Comparison of ENCODE assay signal across 12 cellular contexts in genomic region chr11:60222141-60222540, GRCh38. TPM values are rescaled to one million over a fixed set of nuclear protein-coding genes. Genes with fewer than 3 reads are reported as not detected.
"Had no signal": no experiment of that assay in that cellular context is flagged by ENCODE, and none has a peak within 500 bp of the region (broad histone marks: within the 10 kb centered on the region; RNA-seq: fewer than 3 reads in every experiment).

No MANE protein-coding gene starts in this region.

- ATAC-seq: HCT116, HepG2 had no signal

- H3K36me3 Mint-ChIP-seq: IgD-negative memory B cell had no signal

- DNase-seq: GM23248, GOT3, H7, HFFc6, KG1 had no signal

- H3K27ac ChIP-seq: GM23248, HL-60 had no signal

- H3K4me3 Mint-ChIP-seq: HFFc6, IgD-negative memory B cell had no signal

- H2AFZ ChIP-seq: GM23248 had no signal

- H3K4me1 ChIP-seq: HAP-1 had no signal

- H3K9me3 ChIP-seq: HAP-1 had no signal

- H3K36me3 ChIP-seq: HAP-1 had no signal

- H3K9ac ChIP-seq: GM23248 had no signal

- H3K4me3 ChIP-seq: GM23248, HAP-1 had no signal

- H3K4me1 Mint-ChIP-seq: IgD-negative memory B cell had no signal

- FAIRE-seq: HepG2 had no signal

- H3K27ac Mint-ChIP-seq: HFFc6, IgD-negative memory B cell had no signal

RNA-seq across cellular contexts. Expression of gene MS4A4E, which starts 20.8 kb away (rescaled TPM):
- total RNA-seq: GM23248, H4, H7, HepG2, HFFc6, HT1080 had no signal
- polyA plus RNA-seq: GM23248, HepG2, IgD-negative memory B cell had no signal

RNA-seq across cellular contexts. Expression of gene MS4A6A, which starts 39.3 kb away (rescaled TPM):
- total RNA-seq: GM23248, H4, H7, HepG2, HFFc6, HT1080 had no signal
- polyA plus RNA-seq: GM23248, HepG2 had no signal

RNA-seq across cellular contexts. Expression of gene MS4A4A, which starts 58.3 kb away (rescaled TPM):
- total RNA-seq: GM23248, H7, HepG2, HFFc6, HT1080 had no signal
- polyA plus RNA-seq: GM23248, HepG2, IgD-negative memory B cell had no signal
